Comparison of ENCODE assay signal across 9 cellular contexts in genomic region chr1:11807087-11807486, GRCh38. TPM values are rescaled to one million over a fixed set of nuclear protein-coding genes. Genes with fewer than 3 reads are reported as not detected.
DNase-seq lines count a peak whose midpoint lies in the region; ATAC-seq and TF ChIP-seq lines count a peak whose summit lies in the region.
"Had no signal": no experiment of that assay in that cellular context is flagged by ENCODE, and none has a peak within 500 bp of the region (broad histone marks: within the 10 kb centered on the region; RNA-seq: fewer than 3 reads in every experiment).

No MANE protein-coding gene starts in this region.

- H3K9me3 ChIP-seq in AG04450 (ENCODE audit: control insufficient read depth, insufficient read depth, low read length), result no peaks in the 10 kb centered on the region; the same call in 1 of the 2 replicates

- CTCF ChIA-PET in AG04450 (lab: Charles Lee), result interaction anchor here (1.4 to 2.4 kb wide), 3 partner anchors 22 to 769 kb away, joined by 4 to 9 read pairs (median 7); no protein-coding TSS in a partner anchor

- ATAC-seq in natural killer cell treated with Interleukin-12 subunit alpha and Interleukin-12 subunit beta and Interleukin-15 and Interleukin-18, amount 100 ng/mL, for 72 hours, result no peak
- no peak for ATAC-seq in HG03354 (IDR thresholded peaks at IDR 0.05; ENCODE audit: poor library complexity, severe bottlenecking, unreplicated experiment)

- peak overlapping the region; percentile 91 for H3K4me2 ChIP-seq in KMS-11

- no peak overlapping the region for H3K9ac ChIP-seq in KMS-11

- DNase-seq in AG04450 (ENCODE audit: low read depth, low spot score) (no peak), coronary artery (ENCODE audit: low spot score) (no peak), G401 (ENCODE audit: low spot score) (no peak)
- DNase-seq in natural killer cell treated with Interleukin-12 subunit alpha and Interleukin-12 subunit beta and Interleukin-15 and Interleukin-18, amount 100 ng/mL, for 72 hours (ENCODE audit: low spot score), result peak; percentile 40
- no peak for DNase-seq in stimulated activated CD8-positive, alpha-beta memory T cell treated with anti-CD3 and anti-CD28 coated beads, Interleukin-4, amount 100 ng/mL, for 48 hours
- DNase-seq in stimulated activated naive CD4-positive, alpha-beta T cell treated with Interleukin-2 at 50 U/mL for 16 hours (lab: John Stamatoyannopoulos, UW), result no peak

- H3K9me3 Mint-ChIP-seq in natural killer cell treated with Interleukin-12 subunit alpha and Interleukin-12 subunit beta and Interleukin-15 and Interleukin-18, amount 100 ng/mL, for 72 hours, result no peaks in the 10 kb centered on the region

- no peaks in the 10 kb centered on the region for H3K36me3 Mint-ChIP-seq in natural killer cell treated with Interleukin-12 subunit alpha and Interleukin-12 subunit beta and Interleukin-15 and Interleukin-18, amount 100 ng/mL, for 72 hours

- no peaks in the 10 kb centered on the region for H4K20me1 ChIP-seq in KMS-11 (ENCODE audit: insufficient read depth)

- peak overlapping the region; percentile 27; the same call in 1 of the 2 replicates for H2AFZ ChIP-seq in KMS-11 (ENCODE audit: low read depth)

- H3K27ac ChIP-seq in AG04450 (ENCODE audit: low read depth, low read length) (no peak overlapping the region), KMS-11 (peak overlapping the region; percentile 44), coronary artery (peak overlapping the region; percentile 98 to 99)

- H3K4me3 Mint-ChIP-seq in natural killer cell treated with Interleukin-12 subunit alpha and Interleukin-12 subunit beta and Interleukin-15 and Interleukin-18, amount 100 ng/mL, for 72 hours, result peak overlapping the region; percentile 89

- no peaks in the 10 kb centered on the region for H3K27me3 Mint-ChIP-seq in natural killer cell treated with Interleukin-12 subunit alpha and Interleukin-12 subunit beta and Interleukin-15 and Interleukin-18, amount 100 ng/mL, for 72 hours

- peaks cover 48 to 58% of the 10 kb centered on the region in 2 donors for H3K4me1 Mint-ChIP-seq in natural killer cell treated with Interleukin-12 subunit alpha and Interleukin-12 subunit beta and Interleukin-15 and Interleukin-18, amount 100 ng/mL, for 72 hours (ENCODE audit: low read depth in 2 of 2)

- H3K4me1 ChIP-seq in KMS-11 (ENCODE audit: low read depth, poor library complexity, severe bottlenecking), result peaks cover 40% of the 10 kb centered on the region

- POLR2A ChIA-PET in AG04450 (lab: Yijun Ruan, JAX), result interaction anchor here (1.3 to 1.8 kb wide), 2 partner anchors 17 to 102 kb away, joined by 4 to 22 read pairs; no protein-coding TSS in a partner anchor

- H3K27me3 ChIP-seq in AG04450 (ENCODE audit: control insufficient read depth, insufficient read depth, low read length) (no peaks in the 10 kb centered on the region), KMS-11 (ENCODE audit: insufficient read depth, low read depth) (no peaks in the 10 kb centered on the region)

- H3K27ac Mint-ChIP-seq in natural killer cell treated with Interleukin-12 subunit alpha and Interleukin-12 subunit beta and Interleukin-15 and Interleukin-18, amount 100 ng/mL, for 72 hours, result peak overlapping the region; percentile 84 to 93

- TF ChIP-seq CTCF in AG04450 (IDR thresholded peaks at IDR 0.05; ENCODE audit: low read depth, low read length), result no peak
- no peak for TF ChIP-seq CTCF in KMS-11 (conservative IDR thresholded peaks at IDR 0.05; ENCODE audit: low read depth, low read length)
- no peak for TF ChIP-seq CTCF in coronary artery (IDR thresholded peaks at IDR 0.05)

- H3K79me2 ChIP-seq in KMS-11 (ENCODE audit: insufficient read depth, low read depth), result no peaks in the 10 kb centered on the region; the same call in 1 of the 2 replicates

- H3K4me3 ChIP-seq in AG04450 (ENCODE audit: low read depth, low read length) (peak overlapping the region; percentile 84), KMS-11 (IDR thresholded peaks at IDR 0.05; ENCODE audit: insufficient read depth, low read depth, low read length) (no peak overlapping the region), coronary artery (peak overlapping the region; percentile 96)

- in situ Hi-C loops in G401 (cut with HindIII; ENCODE audit: low sequenced_read_pairs), result no loop called here

- H3K36me3 ChIP-seq in KMS-11 (ENCODE audit: insufficient read depth), result no peaks in the 10 kb centered on the region

RNA-seq across cellular contexts. Expression of gene CLCN6, which starts 1.1 kb away (rescaled TPM):
- 9.0 and 10.7 TPM in 2 replicates for polyA plus RNA-seq in AG04450 (2011; rRNA removed)
- polyA minus RNA-seq in AG04450 (2011; rRNA and poly(A)+ RNA removed), result 11.8 and 12.0 TPM in 2 replicates
- total RNA-seq in natural killer cell treated with Interleukin-12 subunit alpha and Interleukin-12 subunit beta and Interleukin-15 and Interleukin-18, amount 100 ng/mL, for 72 hours, result 10 to 100 TPM; 15.0 to 31.0 TPM
- total RNA-seq in G401 (2014; rRNA removed; shearing (Covaris generic)), result 1.8 and 6.8 TPM in 2 replicates

RNA-seq across cellular contexts. Expression of gene MTHFR, which starts 1.3 kb away (rescaled TPM):
- polyA plus RNA-seq in AG04450 (2011; rRNA removed), result 7.7 and 8.8 TPM in 2 replicates
- 20.8 and 25.8 TPM in 2 replicates for polyA minus RNA-seq in AG04450 (2011; rRNA and poly(A)+ RNA removed)
- 10 to 100 TPM; 25.7 to 30.4 TPM for total RNA-seq in natural killer cell treated with Interleukin-12 subunit alpha and Interleukin-12 subunit beta and Interleukin-15 and Interleukin-18, amount 100 ng/mL, for 72 hours
- 26.3 and 34.4 TPM in 2 replicates for total RNA-seq in G401 (2014; rRNA removed; shearing (Covaris generic))

RNA-seq across cellular contexts. Expression of gene NPPA, which starts 40.5 kb away (rescaled TPM):
- not detected in 2 replicates for polyA plus RNA-seq in AG04450 (2011; rRNA removed)
- not detected in 2 replicates for polyA minus RNA-seq in AG04450 (2011; rRNA and poly(A)+ RNA removed)
- not detected for total RNA-seq in natural killer cell treated with Interleukin-12 subunit alpha and Interleukin-12 subunit beta and Interleukin-15 and Interleukin-18, amount 100 ng/mL, for 72 hours
- total RNA-seq in G401 (2014; rRNA removed; shearing (Covaris generic)), result not detected in 2 replicates

RNA-seq across cellular contexts. Expression of gene C1orf167, which starts 45.1 kb away (rescaled TPM):
- 0.11 and 0.32 TPM in 2 replicates for polyA plus RNA-seq in AG04450 (2011; rRNA removed)
- polyA minus RNA-seq in AG04450 (2011; rRNA and poly(A)+ RNA removed), result not detected in 2 replicates
- total RNA-seq in natural killer cell treated with Interleukin-12 subunit alpha and Interleukin-12 subunit beta and Interleukin-15 and Interleukin-18, amount 100 ng/mL, for 72 hours, result not detected
- total RNA-seq in G401 (2014; rRNA removed; shearing (Covaris generic)), result not detected in 2 replicates
- total RNA-seq: cerebellum had no signal

RNA-seq across cellular contexts. Expression of gene NPPB, which starts 51.7 kb away (rescaled TPM):
- not detected in 2 replicates for polyA plus RNA-seq in AG04450 (2011; rRNA removed)
- polyA minus RNA-seq in AG04450 (2011; rRNA and poly(A)+ RNA removed), result not detected in 2 replicates
- total RNA-seq in natural killer cell treated with Interleukin-12 subunit alpha and Interleukin-12 subunit beta and Interleukin-15 and Interleukin-18, amount 100 ng/mL, for 72 hours, result not detected
- total RNA-seq in G401 (2014; rRNA removed; shearing (Covaris generic)), result not detected in 2 replicates
- total RNA-seq: cerebellum had no signal
